Comparison of ENCODE assay signal across 1 cellular context in the genomic region with DNA sequence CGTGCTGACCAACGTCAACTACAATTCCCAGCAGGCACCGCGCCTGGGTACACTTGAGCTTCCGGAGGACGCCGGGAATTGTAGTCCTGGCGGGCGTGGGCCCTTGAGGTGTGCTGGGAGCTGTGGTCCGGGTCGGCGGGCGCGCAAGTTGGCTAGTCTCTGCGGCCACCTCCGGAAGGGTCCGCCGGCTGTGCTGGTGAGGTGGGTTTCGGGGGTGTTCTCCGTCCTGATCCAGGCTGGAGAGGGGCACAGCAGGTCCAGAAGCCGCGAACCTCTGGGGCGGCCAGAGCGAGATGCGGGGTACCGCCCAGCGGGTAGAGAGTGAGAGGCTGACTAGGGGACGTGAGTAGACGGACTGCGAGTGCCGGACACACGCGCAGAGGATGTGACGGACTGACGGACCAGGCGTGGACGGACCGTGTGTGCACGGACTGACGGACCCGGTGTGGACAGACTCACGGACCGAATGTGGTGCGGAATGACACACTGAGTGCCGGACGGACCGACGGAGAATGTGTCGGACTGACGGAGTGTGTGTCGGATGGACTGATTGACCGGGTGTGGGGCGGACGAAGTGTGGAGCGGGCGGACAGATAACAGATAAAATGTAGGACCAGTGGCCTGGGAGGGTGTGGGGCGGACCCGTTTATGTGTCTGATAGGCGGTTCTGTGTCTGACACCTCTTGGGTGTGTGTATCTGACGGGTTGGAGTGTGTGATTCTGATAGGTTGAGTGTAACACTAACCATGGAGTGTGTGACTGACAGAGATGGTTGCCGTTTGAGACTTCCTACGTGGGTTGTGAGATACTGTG.
TF ChIP-seq lines count a peak whose summit lies in the region.

TSS of gene ZSCAN22 (plus strand) at position 81 of the 813 bp plus-strand sequence. CDS start 7,809 bp downstream, outside the sequence.

TF ChIP-seq in K562, 482 proteins besides CTCF, POLR2A, EP300 and RAD21 (continued from another document and continues in another):
- TF ChIP-seq, protein P1, sequence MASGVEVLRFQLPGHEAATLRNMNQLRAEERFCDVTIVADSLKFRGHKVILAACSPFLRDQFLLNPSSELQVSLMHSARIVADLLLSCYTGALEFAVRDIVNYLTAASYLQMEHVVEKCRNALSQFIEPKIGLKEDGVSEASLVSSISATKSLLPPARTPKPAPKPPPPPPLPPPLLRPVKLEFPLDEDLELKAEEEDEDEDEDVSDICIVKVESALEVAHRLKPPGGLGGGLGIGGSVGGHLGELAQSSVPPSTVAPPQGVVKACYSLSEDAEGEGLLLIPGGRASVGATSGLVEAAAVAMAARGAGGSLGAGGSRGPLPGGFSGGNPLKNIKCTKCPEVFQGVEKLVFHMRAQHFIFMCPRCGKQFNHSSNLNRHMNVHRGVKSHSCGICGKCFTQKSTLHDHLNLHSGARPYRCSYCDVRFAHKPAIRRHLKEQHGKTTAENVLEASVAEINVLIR (CRISPR knock-in tag; IDR thresholded peaks at IDR 0.05) = peak; percentile 95
- TF ChIP-seq ZNF282 (CRISPR knock-in tag; IDR thresholded peaks at IDR 0.05) (no peak), MAFF (IDR thresholded peaks at IDR 0.05; ENCODE audit: low read length) (no peak), NFIC (IDR thresholded peaks at IDR 0.05) (peak; percentile 58), SMAD2 (IDR thresholded peaks at IDR 0.05; ENCODE audit: low read depth, low read length) (no peak), ZNF224 (CRISPR knock-in tag; IDR thresholded peaks at IDR 0.05) (no peak), KLF13 (tag; IDR thresholded peaks at IDR 0.05; ENCODE audit: borderline replicate concordance, low read depth) (peak; percentile 59; the same call in 1 of the 2 replicates), ZNF408 (CRISPR knock-in tag; IDR thresholded peaks at IDR 0.05; ENCODE audit: low read depth) (no peak), PHB2 (IDR thresholded peaks at IDR 0.05; ENCODE audit: low read depth) (no peak), ZNF175 (CRISPR knock-in tag; IDR thresholded peaks at IDR 0.05; ENCODE audit: low read depth) (no peak), FOSL1 (tag; conservative IDR thresholded peaks at IDR 0.05) (peak; percentile 76), SMC3 (conservative IDR thresholded peaks at IDR 0.05; ENCODE audit: insufficient read depth, low read depth, low read length) (peak; percentile 20; the same call in 1 of the 2 replicates), HEY1 (CRISPR knock-in tag; IDR thresholded peaks at IDR 0.05; ENCODE audit: borderline replicate concordance) (no peak), ZNF830 (CRISPR knock-in tag; IDR thresholded peaks at IDR 0.05) (no peak), ELF2 (CRISPR knock-in tag; IDR thresholded peaks at IDR 0.05) (no peak), ETS2 (tag; IDR thresholded peaks at IDR 0.05; ENCODE audit: borderline replicate concordance, poor library complexity, severe bottlenecking) (peak; percentile 12), RBFOX2 (IDR thresholded peaks at IDR 0.05; ENCODE audit: low read depth, low read length) (peak; percentile 96), STAT5A (IDR thresholded peaks at IDR 0.05; ENCODE audit: borderline replicate concordance, low read length) (no peak; the same call in 1 of the 2 replicates), ZNF140 (CRISPR knock-in tag; IDR thresholded peaks at IDR 0.05) (no peak), SNAPC5 (CRISPR knock-in tag; IDR thresholded peaks at IDR 0.05) (no peak), KAT2B (IDR thresholded peaks at IDR 0.05; ENCODE audit: low read depth, low read length) (no peak), FIP1L1 (IDR thresholded peaks at IDR 0.05; ENCODE audit: low read depth, low read length, poor library complexity, severe bottlenecking) (peak; percentile 92), TRIM28 (IDR thresholded peaks at IDR 0.05) (peak; percentile 62; the same call in 1 of the 2 replicates), SRSF9 (IDR thresholded peaks at IDR 0.05; ENCODE audit: borderline replicate concordance, low read depth, low read length) (no peak), ZNF586 (CRISPR knock-in tag; conservative IDR thresholded peaks at IDR 0.05) (no peak), NCOA2 (IDR thresholded peaks at IDR 0.05; ENCODE audit: partially characterized antibody in 2 of 2) (no peak), GABPA (tag; conservative IDR thresholded peaks at IDR 0.05; ENCODE audit: low read depth) (peak; percentile 98), SETDB1 (IDR thresholded peaks at IDR 0.05; ENCODE audit: low read length) (no peak), KLF1 (tag; IDR thresholded peaks at IDR 0.05) (peak; percentile 91; the same call in 1 of the 2 replicates), TEAD2 (tag; IDR thresholded peaks at IDR 0.05) (no peak), CGGBP1 (CRISPR knock-in tag; IDR thresholded peaks at IDR 0.05) (no peak), C11orf30 (IDR thresholded peaks at IDR 0.05; ENCODE audit: low read depth) (peak; percentile 99), SMARCE1 (IDR thresholded peaks at IDR 0.05) (0 out of 2 replicates have a peak, but pooled peaks have one; percentile 49), ZNF253 (CRISPR knock-in tag; conservative IDR thresholded peaks at IDR 0.05) (no peak), MEIS2 (IDR thresholded peaks at IDR 0.05; ENCODE audit: partially characterized antibody) (peak; percentile 59), ZBTB33 (CRISPR knock-in tag; IDR thresholded peaks at IDR 0.05) (peak; percentile 77), BACH1 (tag; IDR thresholded peaks at IDR 0.05) (peak; percentile 63; the same call in 1 of the 2 replicates), NCOA1 (IDR thresholded peaks at IDR 0.05; ENCODE audit: low read depth) (peak; percentile 99), CAMTA2 (CRISPR knock-in tag; conservative IDR thresholded peaks at IDR 0.05) (no peak), NFIX (CRISPR knock-in tag; IDR thresholded peaks at IDR 0.05; ENCODE audit: low read depth) (no peak), ZBED1 (IDR thresholded peaks at IDR 0.05) (no peak), HDAC2 (IDR thresholded peaks at IDR 0.05) (peak; percentile 86; the same call in 1 of the 2 replicates), BHLHE40 (IDR thresholded peaks at IDR 0.05; ENCODE audit: low read length) (peak; percentile 77), PHTF2 (CRISPR knock-in tag; IDR thresholded peaks at IDR 0.05) (no peak), CTBP1 (IDR thresholded peaks at IDR 0.05; ENCODE audit: borderline replicate concordance) (peak; percentile 94), MAFK (IDR thresholded peaks at IDR 0.05; ENCODE audit: low read length) (no peak), NFRKB (IDR thresholded peaks at IDR 0.05; ENCODE audit: low read depth) (no peak), EZH2 (IDR thresholded peaks at IDR 0.05; ENCODE audit: borderline replicate concordance, low read depth, low read length) (no peak)
- TF ChIP-seq, protein P2, sequence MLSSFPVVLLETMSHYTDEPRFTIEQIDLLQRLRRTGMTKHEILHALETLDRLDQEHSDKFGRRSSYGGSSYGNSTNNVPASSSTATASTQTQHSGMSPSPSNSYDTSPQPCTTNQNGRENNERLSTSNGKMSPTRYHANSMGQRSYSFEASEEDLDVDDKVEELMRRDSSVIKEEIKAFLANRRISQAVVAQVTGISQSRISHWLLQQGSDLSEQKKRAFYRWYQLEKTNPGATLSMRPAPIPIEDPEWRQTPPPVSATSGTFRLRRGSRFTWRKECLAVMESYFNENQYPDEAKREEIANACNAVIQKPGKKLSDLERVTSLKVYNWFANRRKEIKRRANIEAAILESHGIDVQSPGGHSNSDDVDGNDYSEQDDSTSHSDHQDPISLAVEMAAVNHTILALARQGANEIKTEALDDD (IDR thresholded peaks at IDR 0.05) = peak; percentile 79; the same call in 1 of the 2 replicates
- TF ChIP-seq, protein P3, sequence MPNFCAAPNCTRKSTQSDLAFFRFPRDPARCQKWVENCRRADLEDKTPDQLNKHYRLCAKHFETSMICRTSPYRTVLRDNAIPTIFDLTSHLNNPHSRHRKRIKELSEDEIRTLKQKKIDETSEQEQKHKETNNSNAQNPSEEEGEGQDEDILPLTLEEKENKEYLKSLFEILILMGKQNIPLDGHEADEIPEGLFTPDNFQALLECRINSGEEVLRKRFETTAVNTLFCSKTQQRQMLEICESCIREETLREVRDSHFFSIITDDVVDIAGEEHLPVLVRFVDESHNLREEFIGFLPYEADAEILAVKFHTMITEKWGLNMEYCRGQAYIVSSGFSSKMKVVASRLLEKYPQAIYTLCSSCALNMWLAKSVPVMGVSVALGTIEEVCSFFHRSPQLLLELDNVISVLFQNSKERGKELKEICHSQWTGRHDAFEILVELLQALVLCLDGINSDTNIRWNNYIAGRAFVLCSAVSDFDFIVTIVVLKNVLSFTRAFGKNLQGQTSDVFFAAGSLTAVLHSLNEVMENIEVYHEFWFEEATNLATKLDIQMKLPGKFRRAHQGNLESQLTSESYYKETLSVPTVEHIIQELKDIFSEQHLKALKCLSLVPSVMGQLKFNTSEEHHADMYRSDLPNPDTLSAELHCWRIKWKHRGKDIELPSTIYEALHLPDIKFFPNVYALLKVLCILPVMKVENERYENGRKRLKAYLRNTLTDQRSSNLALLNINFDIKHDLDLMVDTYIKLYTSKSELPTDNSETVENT (CRISPR knock-in tag; IDR thresholded peaks at IDR 0.05) = no peak
- TF ChIP-seq, protein P4, sequence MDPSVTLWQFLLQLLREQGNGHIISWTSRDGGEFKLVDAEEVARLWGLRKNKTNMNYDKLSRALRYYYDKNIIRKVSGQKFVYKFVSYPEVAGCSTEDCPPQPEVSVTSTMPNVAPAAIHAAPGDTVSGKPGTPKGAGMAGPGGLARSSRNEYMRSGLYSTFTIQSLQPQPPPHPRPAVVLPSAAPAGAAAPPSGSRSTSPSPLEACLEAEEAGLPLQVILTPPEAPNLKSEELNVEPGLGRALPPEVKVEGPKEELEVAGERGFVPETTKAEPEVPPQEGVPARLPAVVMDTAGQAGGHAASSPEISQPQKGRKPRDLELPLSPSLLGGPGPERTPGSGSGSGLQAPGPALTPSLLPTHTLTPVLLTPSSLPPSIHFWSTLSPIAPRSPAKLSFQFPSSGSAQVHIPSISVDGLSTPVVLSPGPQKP (CRISPR knock-in tag; IDR thresholded peaks at IDR 0.05) = no peak
- TF ChIP-seq, protein P5, sequence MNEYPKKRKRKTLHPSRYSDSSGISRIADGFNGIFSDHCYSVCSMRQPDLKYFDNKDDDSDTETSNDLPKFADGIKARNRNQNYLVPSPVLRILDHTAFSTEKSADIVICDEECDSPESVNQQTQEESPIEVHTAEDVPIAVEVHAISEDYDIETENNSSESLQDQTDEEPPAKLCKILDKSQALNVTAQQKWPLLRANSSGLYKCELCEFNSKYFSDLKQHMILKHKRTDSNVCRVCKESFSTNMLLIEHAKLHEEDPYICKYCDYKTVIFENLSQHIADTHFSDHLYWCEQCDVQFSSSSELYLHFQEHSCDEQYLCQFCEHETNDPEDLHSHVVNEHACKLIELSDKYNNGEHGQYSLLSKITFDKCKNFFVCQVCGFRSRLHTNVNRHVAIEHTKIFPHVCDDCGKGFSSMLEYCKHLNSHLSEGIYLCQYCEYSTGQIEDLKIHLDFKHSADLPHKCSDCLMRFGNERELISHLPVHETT (CRISPR knock-in tag; conservative IDR thresholded peaks at IDR 0.05 in 1 of 2, IDR thresholded peaks at IDR 0.05 in 1 of 2) = peak in 1 of 2 experiments; percentile 94; a peak in 2 of 4 replicates
- TF ChIP-seq, protein P6, sequence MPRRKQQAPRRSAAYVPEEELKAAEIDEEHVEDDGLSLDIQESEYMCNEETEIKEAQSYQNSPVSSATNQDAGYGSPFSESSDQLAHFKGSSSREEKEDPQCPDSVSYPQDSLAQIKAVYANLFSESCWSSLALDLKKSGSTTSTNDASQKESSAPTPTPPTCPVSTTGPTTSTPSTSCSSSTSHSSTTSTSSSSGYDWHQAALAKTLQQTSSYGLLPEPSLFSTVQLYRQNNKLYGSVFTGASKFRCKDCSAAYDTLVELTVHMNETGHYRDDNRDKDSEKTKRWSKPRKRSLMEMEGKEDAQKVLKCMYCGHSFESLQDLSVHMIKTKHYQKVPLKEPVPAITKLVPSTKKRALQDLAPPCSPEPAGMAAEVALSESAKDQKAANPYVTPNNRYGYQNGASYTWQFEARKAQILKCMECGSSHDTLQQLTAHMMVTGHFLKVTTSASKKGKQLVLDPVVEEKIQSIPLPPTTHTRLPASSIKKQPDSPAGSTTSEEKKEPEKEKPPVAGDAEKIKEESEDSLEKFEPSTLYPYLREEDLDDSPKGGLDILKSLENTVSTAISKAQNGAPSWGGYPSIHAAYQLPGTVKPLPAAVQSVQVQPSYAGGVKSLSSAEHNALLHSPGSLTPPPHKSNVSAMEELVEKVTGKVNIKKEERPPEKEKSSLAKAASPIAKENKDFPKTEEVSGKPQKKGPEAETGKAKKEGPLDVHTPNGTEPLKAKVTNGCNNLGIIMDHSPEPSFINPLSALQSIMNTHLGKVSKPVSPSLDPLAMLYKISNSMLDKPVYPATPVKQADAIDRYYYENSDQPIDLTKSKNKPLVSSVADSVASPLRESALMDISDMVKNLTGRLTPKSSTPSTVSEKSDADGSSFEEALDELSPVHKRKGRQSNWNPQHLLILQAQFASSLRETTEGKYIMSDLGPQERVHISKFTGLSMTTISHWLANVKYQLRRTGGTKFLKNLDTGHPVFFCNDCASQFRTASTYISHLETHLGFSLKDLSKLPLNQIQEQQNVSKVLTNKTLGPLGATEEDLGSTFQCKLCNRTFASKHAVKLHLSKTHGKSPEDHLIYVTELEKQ (CRISPR knock-in tag; IDR thresholded peaks at IDR 0.05) = 0 out of 2 replicates have a peak, but pooled peaks have one; percentile 40
- TF ChIP-seq, protein P7, sequence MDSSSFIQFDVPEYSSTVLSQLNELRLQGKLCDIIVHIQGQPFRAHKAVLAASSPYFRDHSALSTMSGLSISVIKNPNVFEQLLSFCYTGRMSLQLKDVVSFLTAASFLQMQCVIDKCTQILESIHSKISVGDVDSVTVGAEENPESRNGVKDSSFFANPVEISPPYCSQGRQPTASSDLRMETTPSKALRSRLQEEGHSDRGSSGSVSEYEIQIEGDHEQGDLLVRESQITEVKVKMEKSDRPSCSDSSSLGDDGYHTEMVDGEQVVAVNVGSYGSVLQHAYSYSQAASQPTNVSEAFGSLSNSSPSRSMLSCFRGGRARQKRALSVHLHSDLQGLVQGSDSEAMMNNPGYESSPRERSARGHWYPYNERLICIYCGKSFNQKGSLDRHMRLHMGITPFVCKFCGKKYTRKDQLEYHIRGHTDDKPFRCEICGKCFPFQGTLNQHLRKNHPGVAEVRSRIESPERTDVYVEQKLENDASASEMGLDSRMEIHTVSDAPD (CRISPR knock-in tag; IDR thresholded peaks at IDR 0.05) = no peak
